Comparison of ENCODE assay signal across 8 cellular contexts in the genomic region with DNA sequence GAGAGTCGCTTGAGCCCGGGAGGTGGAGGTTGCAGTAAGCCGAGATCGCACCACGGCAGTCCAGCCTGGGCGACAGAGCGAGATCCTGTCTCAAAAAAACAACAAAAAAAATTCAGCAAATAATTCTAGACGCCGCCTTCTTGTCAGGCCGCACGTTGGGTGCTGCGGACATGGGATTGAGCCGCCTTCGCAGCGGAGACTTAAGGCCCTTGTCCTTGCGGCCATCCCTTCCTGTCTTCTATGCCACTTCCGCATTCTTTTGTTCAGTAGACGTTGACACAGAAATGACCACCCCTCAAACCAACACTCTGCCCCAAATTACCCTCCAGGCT. TPM values are rescaled to one million over a fixed set of nuclear protein-coding genes. Genes with fewer than 3 reads are reported as not detected.
DNase-seq lines count a peak whose midpoint lies in the region; ATAC-seq and TF ChIP-seq lines count a peak whose summit lies in the region.

No MANE protein-coding gene starts in this region.

- ATAC-seq in GM19025 (IDR thresholded peaks at IDR 0.05; ENCODE audit: low read depth, unreplicated experiment) (peak; percentile 20), HG03469 (IDR thresholded peaks at IDR 0.05; ENCODE audit: unreplicated experiment) (peak; percentile 20), heart right ventricle (peak; percentile 25 to 49 (median 38)), gastrocnemius medialis (peak; percentile 21 to 45)

- H3K27ac ChIP-seq in heart right ventricle = peak overlapping the region; percentile 80 to 98 (median 94)
- peak overlapping the region; percentile 57 to 80 (median 72) for H3K27ac ChIP-seq in gastrocnemius medialis

- WGBS in heart right ventricle, 2 donors = 43 to 47% methylated on average over 18 of the region's 18 CpGs

- TF ChIP-seq POLR2A in gastrocnemius medialis (IDR thresholded peaks at IDR 0.05) = no peak

- H3K4me1 ChIP-seq in heart right ventricle (peaks cover 3 to 63% (median 20%) of the 10 kb centered on the region in 9 donors), gastrocnemius medialis (peaks cover 0 to 7% of the 10 kb centered on the region in 2 donors)

- H3K9me3 ChIP-seq in heart right ventricle = peaks cover 0 to 5% (median 0%) of the 10 kb centered on the region in 11 donors
- H3K9me3 ChIP-seq in gastrocnemius medialis = no peaks in the 10 kb centered on the region

- H3K36me3 ChIP-seq in heart right ventricle = peaks cover 0 to 30% (median 0%) of the 10 kb centered on the region in 9 donors
- no peaks in the 10 kb centered on the region for H3K36me3 ChIP-seq in gastrocnemius medialis

- H3K4me3 ChIP-seq in WI38 (ENCODE audit: low read depth, low read length) (peak overlapping the region; percentile 95), heart right ventricle (peak overlapping the region; percentile 74 to 92 (median 87)), gastrocnemius medialis (peak overlapping the region; percentile 65 to 80 (median 71))

- TF ChIP-seq CTCF in WI38 (IDR thresholded peaks at IDR 0.05; ENCODE audit: low read depth, low read length) (no peak), heart right ventricle (IDR thresholded peaks at IDR 0.05) (no peak), gastrocnemius medialis (IDR thresholded peaks at IDR 0.05 in 4 of 5, conservative IDR thresholded peaks at IDR 0.05 in 1 of 5) (no peak)

- in situ Hi-C loops in gastrocnemius medialis (cut with MboI; ENCODE audit: low sequenced_read_pairs in 4 of 4) = loop anchor here in 1 of 4 donors (25.0 kb wide), 1 partner anchor 716 kb away; the partner anchor contains the start of gene FAM168B

- intact Hi-C loops in heart right ventricle (cut with DNase I) (loop anchor here in 2 of 10 donors (2.0 kb wide), 2 partner anchors 15 kb away; partner anchors contain the start of gene PTPN18 (in 1 of the 2)), gastrocnemius medialis (cut with DNase I; ENCODE audit: low total_unique reads) (loop anchor here (1.0 kb wide), 1 partner anchor 15 kb away; the partner anchor contains the start of gene PTPN18)

- DNase-seq in AML-193 (lab: John Stamatoyannopoulos, UW) (peak; percentile 58 to 69), heart right ventricle (no peak), gastrocnemius medialis (no peak), middle frontal gyrus (ENCODE audit: extremely low spot score, low spot score) (no peak), COLO829 (ENCODE audit: low spot score) (no peak)

- H3K27me3 ChIP-seq in heart right ventricle (no peaks in the 10 kb centered on the region), gastrocnemius medialis (peaks cover 0 to 3% (median 0%) of the 10 kb centered on the region in 3 donors)

RNA-seq across cellular contexts. Expression of gene PTPN18, which starts 15.8 kb away (rescaled TPM):
- total RNA-seq in heart right ventricle (10 to 100 TPM in 7 of 10 donors, 1 to 10 TPM in 3; 7.8 to 24.3 (median 11.2) TPM), gastrocnemius medialis (10 to 100 TPM in 1 of 4 donors, 1 to 10 TPM in 3; 3.0 to 15.2 (median 7.0) TPM)
- 10 to 100 TPM; 17.3 to 35.0 TPM for polyA plus RNA-seq in heart right ventricle

RNA-seq across cellular contexts. Expression of gene IMP4, which starts 29.0 kb away (rescaled TPM):
- total RNA-seq in heart right ventricle (10 to 100 TPM; 50.6 to 82.0 (median 61.6) TPM), gastrocnemius medialis (100 to 1,000 TPM; 114 to 179 (median 149) TPM)
- polyA plus RNA-seq in heart right ventricle = 100 to 1,000 TPM in 1 of 2 donors, 10 to 100 TPM in 1; 82.3 to 190 TPM

Comparison
In these comparisons a context has a peak if more than half of its experiments do, and no peak if none do; other contexts are left out.
1. DNase-seq: peak in AML-193 (2 of 2); none in heart right ventricle (0 of 2), gastrocnemius medialis (0 of 2), middle frontal gyrus (single experiment) and COLO829 (single experiment).
2. Peak in every context shown above with its lines, with median percentiles within 50 percentile points of each other: ATAC-seq and H3K4me3 ChIP-seq.